Comparison of ENCODE assay signal across 16 cellular contexts in genomic region chr1:245370905-245371581, GRCh38.
DNase-seq lines count a peak whose midpoint lies in the region; ATAC-seq and TF ChIP-seq lines count a peak whose summit lies in the region.
"Had no signal": no experiment of that assay in that cellular context is flagged by ENCODE, and none has a peak within 500 bp of the region (broad histone marks: within the 10 kb centered on the region; RNA-seq: fewer than 3 reads in every experiment).

No MANE protein-coding gene starts in this region.

- ATAC-seq in SK-N-SH treated with all-trans-retinoic acid at 6 μM for 48 hours = no peak
- no peak for ATAC-seq in activated T-cell treated with anti-CD3 and anti-CD28 coated beads, Interleukin-2, amount 50 U/mL, for 72 hours (replicated peaks in 1 of 2)
- ATAC-seq: activated CD8-positive, alpha-beta T cell treated with anti-CD3 and anti-CD28 coated beads, Interleukin-2, amount 10 ng/mL, durations not matched to agents 7 days and 5 days had no signal

- H3K4me3 Mint-ChIP-seq in activated T-cell treated with anti-CD3 and anti-CD28 coated beads, Interleukin-2, amount 50 U/mL, for 72 hours = no peak overlapping the region
- H3K4me3 Mint-ChIP-seq: activated CD8-positive, alpha-beta T cell treated with anti-CD3 and anti-CD28 coated beads, Interleukin-2, amount 10 ng/mL, durations not matched to agents 7 days and 5 days; IgD-negative memory B cell; stimulated activated naive CD8-positive, alpha-beta T cell treated with anti-CD3 and anti-CD28 coated beads, Interleukin-15, Interleukin-2, amounts not matched to agents 100 ng/mL and 50 ng/mL, for 24 hours had no signal

- CTCF ChIA-PET in SK-N-SH (lab: Yijun Ruan, JAX) (no interaction called here), HEK293T (lab: Yijun Ruan, JAX) (no interaction called here)

- no peak overlapping the region for H3K4me2 ChIP-seq in SK-N-SH

- no peaks in the 10 kb centered on the region for H3K27me3 ChIP-seq in SK-N-SH (ENCODE audit: insufficient read depth)
- H3K27me3 ChIP-seq in left ventricle myocardium inferior (ENCODE audit: low read depth) = peaks cover 15% of the 10 kb centered on the region
- H3K27me3 ChIP-seq in transverse colon = no peaks in the 10 kb centered on the region

- POLR2A ChIA-PET in SK-N-SH (lab: Yijun Ruan, JAX) (no interaction called here), HEK293T (lab: Yijun Ruan, JAX) (no interaction called here)

- WGBS in SK-N-SH (ENCODE audit: low lambda C conversion rate) = 80% methylated on average over 17 of the region's 18 CpGs
- 71% methylated on average over 18 of the region's 18 CpGs; no CpG with 5 or more reads in 1 of the 2 donors for WGBS in transverse colon (ENCODE audit: low coverage in 1 of 2), 2 donors

- no peak overlapping the region for H2AFZ ChIP-seq in SK-N-SH (ENCODE audit: low read depth)

- no peaks in the 10 kb centered on the region for H4K20me1 ChIP-seq in SK-N-SH (ENCODE audit: insufficient read depth)

- H3K9ac ChIP-seq in SK-N-SH = no peak overlapping the region

- peak overlapping the region in 1 of 2 experiments; percentile 61; a peak in 2 of 4 replicates for H3K27ac ChIP-seq in SK-N-SH (ENCODE audit: low read depth in 2 of 2, low read length in 1 of 2)
- no peak overlapping the region for H3K27ac ChIP-seq in left ventricle myocardium inferior (replicated peaks)
- H3K27ac ChIP-seq in transverse colon = no peak overlapping the region
- H3K27ac ChIP-seq: skin epidermis had no signal

- TF ChIP-seq EP300 in SK-N-SH (IDR thresholded peaks at IDR 0.05; ENCODE audit: borderline replicate concordance in 1 of 2, low read depth in 1 of 2, low read length in 1 of 2) (peak in 1 of 2 experiments; percentile 11; a peak in 1 of 4 replicates), transverse colon (IDR thresholded peaks at IDR 0.05; ENCODE audit: low read depth) (no peak)

- H3K27ac Mint-ChIP-seq in activated T-cell treated with anti-CD3 and anti-CD28 coated beads, Interleukin-2, amount 50 U/mL, for 72 hours = no peak overlapping the region
- H3K27ac Mint-ChIP-seq: activated CD8-positive, alpha-beta T cell treated with anti-CD3 and anti-CD28 coated beads, Interleukin-2, amount 10 ng/mL, durations not matched to agents 7 days and 5 days; IgD-negative memory B cell; stimulated activated naive CD8-positive, alpha-beta T cell treated with anti-CD3 and anti-CD28 coated beads, Interleukin-15, Interleukin-2, amounts not matched to agents 100 ng/mL and 50 ng/mL, for 24 hours had no signal

- H3K4me1 Mint-ChIP-seq in activated T-cell treated with anti-CD3 and anti-CD28 coated beads, Interleukin-2, amount 50 U/mL, for 72 hours (ENCODE audit: low read depth) = peaks cover 9% of the 10 kb centered on the region
- H3K4me1 Mint-ChIP-seq: IgD-negative memory B cell had no signal

- no peaks in the 10 kb centered on the region for H3K9me3 Mint-ChIP-seq in activated T-cell treated with anti-CD3 and anti-CD28 coated beads, Interleukin-2, amount 50 U/mL, for 72 hours
- H3K9me3 Mint-ChIP-seq: stimulated activated naive CD8-positive, alpha-beta T cell treated with anti-CD3 and anti-CD28 coated beads, Interleukin-15, Interleukin-2, amounts not matched to agents 100 ng/mL and 50 ng/mL, for 24 hours had no signal

- DNase-seq in SK-N-SH (peak; percentile 53), SHP77 (lab: John Stamatoyannopoulos, UW) (peak; percentile 43 to 54), left ventricle myocardium inferior (peak; percentile 27), transverse colon (peak; percentile 12), HEK293T (ENCODE audit: extremely low spot score) (no peak), NCI-H187 treated with DMSO at 0.1 percent for 48 hours (lab: John Stamatoyannopoulos, UW) (no peak)
- no peak for DNase-seq in activated T-cell treated with anti-CD3 and anti-CD28 coated beads, Interleukin-2, amount 50 U/mL, for 72 hours
- DNase-seq: activated CD8-positive, alpha-beta T cell treated with anti-CD3 and anti-CD28 coated beads, Interleukin-2, amount 10 ng/mL, durations not matched to agents 7 days and 5 days; Calu3; GOT3; mammary epithelial cell; NCI-H1436 had no signal

- intact Hi-C loops in left ventricle myocardium inferior (cut with micrococcal nuclease) (no loop called here), transverse colon (cut with DNase I; ENCODE audit: low total_unique reads) (no loop called here)

- TF ChIP-seq CTCF in SK-N-SH (IDR thresholded peaks at IDR 0.05) (no peak), left ventricle myocardium inferior (IDR thresholded peaks at IDR 0.05; ENCODE audit: borderline replicate concordance) (no peak), transverse colon (IDR thresholded peaks at IDR 0.05) (no peak)

- H3K36me3 Mint-ChIP-seq in activated T-cell treated with anti-CD3 and anti-CD28 coated beads, Interleukin-2, amount 50 U/mL, for 72 hours (ENCODE audit: insufficient read depth in 2 of 2) = no peaks in the 10 kb centered on the region
- H3K36me3 Mint-ChIP-seq: IgD-negative memory B cell had no signal

- H3K79me2 ChIP-seq in SK-N-SH (ENCODE audit: insufficient read depth) = no peaks in the 10 kb centered on the region

- in situ Hi-C loops in transverse colon (cut with MboI; ENCODE audit: low pct_ligation_motif_present in 1 of 4, low pct_unique_long_range_greater_than_20kb in 1 of 4, low sequenced_read_pairs in 3 of 4) = no loop called here

- no peaks in the 10 kb centered on the region for H3K9me2 ChIP-seq in SK-N-SH

- H3K9me3 ChIP-seq in SK-N-SH (no peaks in the 10 kb centered on the region), left ventricle myocardium inferior (replicated peaks) (no peaks in the 10 kb centered on the region), transverse colon (no peaks in the 10 kb centered on the region)

- peaks cover 2% of the 10 kb centered on the region for H3K27me3 Mint-ChIP-seq in activated T-cell treated with anti-CD3 and anti-CD28 coated beads, Interleukin-2, amount 50 U/mL, for 72 hours (ENCODE audit: low read depth)
- H3K27me3 Mint-ChIP-seq: IgD-negative memory B cell had no signal

- H3K4me3 ChIP-seq in SK-N-SH (ENCODE audit: low read depth in 2 of 2, low read length in 1 of 2) (no peak overlapping the region; a peak in 1 of 4 replicates), left ventricle myocardium inferior (peak overlapping the region; percentile 17), transverse colon (no peak overlapping the region)
- H3K4me3 ChIP-seq: skin epidermis had no signal

- H3K4me1 ChIP-seq in SK-N-SH (ENCODE audit: control insufficient read depth in 1 of 2, insufficient read depth in 2 of 2, low read depth in 1 of 2, low read length in 1 of 2) = peaks cover 0 to 5% of the 10 kb centered on the region in 2 experiments; a peak in 1 of 4 replicates
- peaks cover 12% of the 10 kb centered on the region for H3K4me1 ChIP-seq in left ventricle myocardium inferior
- H3K4me1 ChIP-seq in transverse colon = no peaks in the 10 kb centered on the region

- H3K36me3 ChIP-seq in SK-N-SH (replicated peaks in 1 of 2; ENCODE audit: control insufficient read depth in 1 of 2, insufficient read depth in 2 of 2, low read length in 1 of 2) (peaks cover 9 to 74% of the 10 kb centered on the region in 2 experiments), left ventricle myocardium inferior (no peaks in the 10 kb centered on the region), transverse colon (no peaks in the 10 kb centered on the region)

- peaks cover 3% of the 10 kb centered on the region for H3F3A ChIP-seq in SK-N-SH (replicated peaks; ENCODE audit: insufficient read depth)

- TF ChIP-seq RAD21 in SK-N-SH (IDR thresholded peaks at IDR 0.05; ENCODE audit: low read length) = no peak

- TF ChIP-seq POLR2A in transverse colon (IDR thresholded peaks at IDR 0.05) = no peak

TF ChIP-seq in SK-N-SH, 30 proteins besides CTCF, POLR2A, EP300 and RAD21:
- TF ChIP-seq FOXM1 (IDR thresholded peaks at IDR 0.05; ENCODE audit: low read depth) = no peak
- TF ChIP-seq FOSL2 (IDR thresholded peaks at IDR 0.05; ENCODE audit: borderline replicate concordance, low read depth) = no peak
- no peak for TF ChIP-seq NFIC (IDR thresholded peaks at IDR 0.05; ENCODE audit: borderline replicate concordance)
- TF ChIP-seq YY1 (IDR thresholded peaks at IDR 0.05; ENCODE audit: low read depth) = no peak
- TF ChIP-seq FOXJ3 (CRISPR knock-in tag; IDR thresholded peaks at IDR 0.05) = no peak
- no peak for TF ChIP-seq MEF2A (IDR thresholded peaks at IDR 0.05; ENCODE audit: borderline replicate concordance, low read depth)

TF ChIP-seq in SK-N-SH treated with all-trans-retinoic acid at 6 μM for 48 hours, 23 proteins besides CTCF, POLR2A, EP300 and RAD21:
- no peak for TF ChIP-seq ZFP30 (CRISPR knock-in tag; IDR thresholded peaks at IDR 0.05)

TF ChIP-seq in HEK293T, 16 proteins besides CTCF, POLR2A, EP300 and RAD21:
- TF ChIP-seq ZNF384 (IDR thresholded peaks at IDR 0.05) = no peak
- no peak for TF ChIP-seq NFRKB (IDR thresholded peaks at IDR 0.05)
- no peak for TF ChIP-seq FOXA1 (IDR thresholded peaks at IDR 0.05)
- no peak for TF ChIP-seq LEF1 (IDR thresholded peaks at IDR 0.05; ENCODE audit: borderline replicate concordance)
- no peak for TF ChIP-seq SP1 (IDR thresholded peaks at IDR 0.05)
- no peak for TF ChIP-seq FOXM1 (IDR thresholded peaks at IDR 0.05; ENCODE audit: borderline replicate concordance)
- TF ChIP-seq L3MBTL2 (conservative IDR thresholded peaks at IDR 0.05) = no peak
- TF ChIP-seq TARDBP (IDR thresholded peaks at IDR 0.05) = no peak
- no peak for TF ChIP-seq CTBP1 (IDR thresholded peaks at IDR 0.05; ENCODE audit: borderline replicate concordance)
- TF ChIP-seq BHLHE40 (IDR thresholded peaks at IDR 0.05; ENCODE audit: borderline replicate concordance) = no peak
- no peak for TF ChIP-seq ELF4 (IDR thresholded peaks at IDR 0.05)
- TF ChIP-seq FOXK2 (IDR thresholded peaks at IDR 0.05) = no peak
- no peak for TF ChIP-seq HDGF (IDR thresholded peaks at IDR 0.05; ENCODE audit: borderline replicate concordance)
- TF ChIP-seq PKNOX1 (IDR thresholded peaks at IDR 0.05) = no peak
- no peak for TF ChIP-seq ARNT (IDR thresholded peaks at IDR 0.05)
- no peak for TF ChIP-seq SUZ12 (IDR thresholded peaks at IDR 0.05)
TF ChIP-seq in HEK293T: peak in this region for 0.

Comparison
In these comparisons a context has a peak if more than half of its experiments do, and no peak if none do; other contexts are left out.
1. DNase-seq: peak in SK-N-SH (single experiment), SHP77 (2 of 2), left ventricle myocardium inferior (single experiment) and transverse colon (single experiment); none in HEK293T (single experiment), activated T-cell treated with anti-CD3 and anti-CD28 coated beads, Interleukin-2, amount 50 U/mL, for 72 hours (0 of 2) and NCI-H187 treated with DMSO at 0.1 percent for 48 hours (single experiment).